ENCODE assay signal across 1 cellular context in genomic region chr20:33464759-33465158, GRCh38.
TF ChIP-seq lines count a peak whose summit lies in the region.

No MANE protein-coding gene starts in this region.

TF ChIP-seq in HepG2, 621 proteins besides CTCF, POLR2A, EP300 and RAD21:
- TF ChIP-seq TRIM24 (CRISPR knock-in tag; IDR thresholded peaks at IDR 0.05) = 0 out of 2 replicates have a peak, but pooled peaks have one; percentile 12
- TF ChIP-seq SP4 (CRISPR knock-in tag; IDR thresholded peaks at IDR 0.05) = 0 out of 2 replicates have a peak, but pooled peaks have one; percentile 16
- peak; percentile 79; the same call in 1 of the 2 replicates for TF ChIP-seq ZNF512 (CRISPR knock-in tag; IDR thresholded peaks at IDR 0.05)
